Comparison of ENCODE assay signal across 1 cellular context in genomic region chr18:57587262-57587661, GRCh38.
TF ChIP-seq lines count a peak whose summit lies in the region.

No MANE protein-coding gene starts in this region.

TF ChIP-seq in SK-N-SH treated with all-trans-retinoic acid at 6 μM for 48 hours, 23 proteins besides CTCF, POLR2A, EP300 and RAD21 (continued from another document):
- TF ChIP-seq POU6F1 (CRISPR knock-in tag; IDR thresholded peaks at IDR 0.05; ENCODE audit: borderline replicate concordance, low read depth) (no peak), RARB (CRISPR knock-in tag; IDR thresholded peaks at IDR 0.05) (no peak), ZC3H10 (CRISPR knock-in tag; IDR thresholded peaks at IDR 0.05) (no peak)
